9 cellular contexts compared by ENCODE assay signal in genomic region chr7:128168667-128169210, GRCh38.
DNase-seq lines count a peak whose midpoint lies in the region; ATAC-seq lines count a peak whose summit lies in the region.
"Had no signal": no experiment of that assay in that cellular context is flagged by ENCODE, and none has a peak within 500 bp of the region (broad histone marks: within the 10 kb centered on the region; RNA-seq: fewer than 3 reads in every experiment).

No MANE protein-coding gene starts in this region.

- POLR2A ChIA-PET in activated CD4-positive, alpha-beta T cell treated with anti-CD3 and anti-CD28 coated beads, Interleukin-2, amount 10 ng/mL, durations not matched to agents 7 days and 5 days (lab: Charles Lee), result no interaction called here

- H3K36me3 Mint-ChIP-seq in activated CD4-positive, alpha-beta T cell treated with anti-CD3 and anti-CD28 coated beads, Interleukin-2, amount 10 ng/mL, durations not matched to agents 7 days and 5 days (ENCODE audit: low read depth), result peaks cover 2% of the 10 kb centered on the region
- H3K36me3 Mint-ChIP-seq in activated T-cell treated with anti-CD3 and anti-CD28 coated beads, Interleukin-2, amount 50 U/mL, for 24 hours (ENCODE audit: low read depth), result no peaks in the 10 kb centered on the region
- H3K36me3 Mint-ChIP-seq in stimulated activated memory B cell treated with anti-CD40 and anti-IgM and Interleukin-4, amounts not matched to agents 10 μg/mL and 1 μg/mL and 100 μg/mL, for 72 hours, result no peaks in the 10 kb centered on the region

- ATAC-seq in stimulated activated memory B cell treated with anti-CD40 and anti-IgM and Interleukin-4, amounts not matched to agents 10 μg/mL and 1 μg/mL and 100 μg/mL, for 72 hours, result no peak

- CTCF ChIA-PET in activated CD4-positive, alpha-beta T cell treated with anti-CD3 and anti-CD28 coated beads, Interleukin-2, amount 10 ng/mL, durations not matched to agents 7 days and 5 days (lab: Charles Lee), result interaction anchor here (1.2 kb wide), 1 partner anchor 33 kb away, joined by 3 read pairs; no protein-coding TSS in a partner anchor

- peak; percentile 24 for DNase-seq in activated CD4-positive, alpha-beta T cell treated with anti-CD3 and anti-CD28 coated beads, Interleukin-2, amount 10 ng/mL, durations not matched to agents 7 days and 5 days
- no peak for DNase-seq in activated CD4-positive, alpha-beta T cell treated with anti-CD3 and anti-CD28 coated beads for 1 hour
- peak; percentile 38 for DNase-seq in activated T-cell treated with anti-CD3 and anti-CD28 coated beads, Interleukin-2, amount 50 U/mL, for 24 hours
- peak; percentile 40 for DNase-seq in hepatic stellate cell (ENCODE audit: low spot score)
- DNase-seq in NK-92 (lab: John Stamatoyannopoulos, UW; ENCODE audit: unreplicated experiment), result no peak
- no peak for DNase-seq in GM19240 (ENCODE audit: insufficient read length, low spot score)
- no peak for DNase-seq in EL
- DNase-seq: MV-4-11 had no signal

- H3K4me1 Mint-ChIP-seq in activated CD4-positive, alpha-beta T cell treated with anti-CD3 and anti-CD28 coated beads, Interleukin-2, amount 10 ng/mL, durations not matched to agents 7 days and 5 days, result peaks cover 20% of the 10 kb centered on the region
- H3K4me1 Mint-ChIP-seq in activated T-cell treated with anti-CD3 and anti-CD28 coated beads, Interleukin-2, amount 50 U/mL, for 24 hours (ENCODE audit: low read depth), result peaks cover 16% of the 10 kb centered on the region
- H3K4me1 Mint-ChIP-seq in stimulated activated memory B cell treated with anti-CD40 and anti-IgM and Interleukin-4, amounts not matched to agents 10 μg/mL and 1 μg/mL and 100 μg/mL, for 72 hours, result peaks cover 65% of the 10 kb centered on the region

- H3K4me3 Mint-ChIP-seq in activated CD4-positive, alpha-beta T cell treated with anti-CD3 and anti-CD28 coated beads, Interleukin-2, amount 10 ng/mL, durations not matched to agents 7 days and 5 days, result no peak overlapping the region
- peak overlapping the region; percentile 46 for H3K4me3 Mint-ChIP-seq in activated T-cell treated with anti-CD3 and anti-CD28 coated beads, Interleukin-2, amount 50 U/mL, for 24 hours
- H3K4me3 Mint-ChIP-seq in stimulated activated memory B cell treated with anti-CD40 and anti-IgM and Interleukin-4, amounts not matched to agents 10 μg/mL and 1 μg/mL and 100 μg/mL, for 72 hours, result peak overlapping the region; percentile 36

- H3K27me3 Mint-ChIP-seq in activated CD4-positive, alpha-beta T cell treated with anti-CD3 and anti-CD28 coated beads, Interleukin-2, amount 10 ng/mL, durations not matched to agents 7 days and 5 days, result peaks cover 55% of the 10 kb centered on the region
- H3K27me3 Mint-ChIP-seq in activated T-cell treated with anti-CD3 and anti-CD28 coated beads, Interleukin-2, amount 50 U/mL, for 24 hours, result peaks cover 67% of the 10 kb centered on the region
- H3K27me3 Mint-ChIP-seq in stimulated activated memory B cell treated with anti-CD40 and anti-IgM and Interleukin-4, amounts not matched to agents 10 μg/mL and 1 μg/mL and 100 μg/mL, for 72 hours, result peaks cover 55% of the 10 kb centered on the region

- no peaks in the 10 kb centered on the region for H3K9me3 Mint-ChIP-seq in activated CD4-positive, alpha-beta T cell treated with anti-CD3 and anti-CD28 coated beads, Interleukin-2, amount 10 ng/mL, durations not matched to agents 7 days and 5 days
- no peaks in the 10 kb centered on the region for H3K9me3 Mint-ChIP-seq in activated T-cell treated with anti-CD3 and anti-CD28 coated beads, Interleukin-2, amount 50 U/mL, for 24 hours
- no peaks in the 10 kb centered on the region for H3K9me3 Mint-ChIP-seq in stimulated activated memory B cell treated with anti-CD40 and anti-IgM and Interleukin-4, amounts not matched to agents 10 μg/mL and 1 μg/mL and 100 μg/mL, for 72 hours

- H3K27ac Mint-ChIP-seq in activated CD4-positive, alpha-beta T cell treated with anti-CD3 and anti-CD28 coated beads, Interleukin-2, amount 10 ng/mL, durations not matched to agents 7 days and 5 days, result no peak overlapping the region
- no peak overlapping the region for H3K27ac Mint-ChIP-seq in activated T-cell treated with anti-CD3 and anti-CD28 coated beads, Interleukin-2, amount 50 U/mL, for 24 hours
- H3K27ac Mint-ChIP-seq in stimulated activated memory B cell treated with anti-CD40 and anti-IgM and Interleukin-4, amounts not matched to agents 10 μg/mL and 1 μg/mL and 100 μg/mL, for 72 hours, result no peak overlapping the region

Comparison
In these comparisons a context has a peak if more than half of its experiments do, and no peak if none do; other contexts are left out.
1. DNase-seq: peak in activated CD4-positive, alpha-beta T cell treated with anti-CD3 and anti-CD28 coated beads, Interleukin-2, amount 10 ng/mL, durations not matched to agents 7 days and 5 days (single experiment), activated T-cell treated with anti-CD3 and anti-CD28 coated beads, Interleukin-2, amount 50 U/mL, for 24 hours (single experiment) and hepatic stellate cell (single experiment); none in activated CD4-positive, alpha-beta T cell treated with anti-CD3 and anti-CD28 coated beads for 1 hour (single experiment), NK-92 (single experiment), GM19240 (single experiment) and EL (single experiment).